23 cellular contexts compared by ENCODE assay signal in the genomic region with DNA sequence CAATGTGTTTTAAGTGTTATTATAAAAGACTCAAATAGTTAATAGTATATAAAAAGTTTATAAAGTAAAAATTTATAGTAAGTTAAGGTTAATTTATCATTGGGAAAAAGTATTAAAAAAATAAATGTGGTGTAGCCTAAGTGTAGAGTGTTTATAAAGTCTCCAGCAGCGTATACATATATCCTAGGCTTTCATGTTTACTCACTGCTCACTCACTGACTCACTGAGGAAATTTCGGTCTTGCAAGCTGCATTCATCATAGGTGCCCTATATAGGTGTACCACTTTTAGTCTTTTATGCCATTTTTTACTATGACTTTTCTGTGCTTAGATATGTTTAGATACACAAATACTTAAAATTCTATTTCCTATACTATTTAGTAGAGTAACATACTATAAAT.
"Had no signal": no experiment of that assay in that cellular context is flagged by ENCODE, and none has a peak within 500 bp of the region (broad histone marks: within the 10 kb centered on the region; RNA-seq: fewer than 3 reads in every experiment).

No MANE protein-coding gene starts in this region.

- DNase-seq: KBM-7; MG63; NCI-H1092; NCI-H1105 treated with DMSO at 0.1 percent for 48 hours; NCI-H1417 treated with DMSO at 0.1 percent for 48 hours; NCI-H146; NCI-H1694 treated with DMSO at 0.1 percent for 48 hours; NCI-H1930; NCI-H2081 treated with DMSO at 0.1 percent for 48 hours; NCI-H2171; NCI-H226; NCI-H446; NCI-H510A; NCI-H524 treated with DMSO at 0.1 percent for 48 hours; NCI-H69; NCI-H774; NK-92 treated with Interleukin-12 subunit alpha and Interleukin-12 subunit beta, amount 100 ng/mL, for 24 hours; PC-9; Peyer's patch; SHP77 treated with DMSO at 0.1 percent for 48 hours; SJCRH30 had no signal

- ATAC-seq: Right ventricle myocardium inferior, SK-N-SH treated with all-trans-retinoic acid at 6 μM for 48 hours had no signal

- H3K36me3 ChIP-seq: MG63, Peyer's patch, SJCRH30 had no signal

- H3K9me3 ChIP-seq: MG63, SJCRH30 had no signal

- H3K4me2 ChIP-seq: PC-9 had no signal

- H3K27me3 ChIP-seq: MG63, Peyer's patch, SJCRH30 had no signal

- H2AFZ ChIP-seq: PC-9 had no signal

- H3K4me3 ChIP-seq: MG63, PC-9, Peyer's patch, SJCRH30 had no signal

- H3K4me1 ChIP-seq: Peyer's patch, SJCRH30 had no signal

- H3K27ac ChIP-seq: PC-9, Peyer's patch, SJCRH30 had no signal
